ENCODE assay signal across 1 cellular context in the genomic region with DNA sequence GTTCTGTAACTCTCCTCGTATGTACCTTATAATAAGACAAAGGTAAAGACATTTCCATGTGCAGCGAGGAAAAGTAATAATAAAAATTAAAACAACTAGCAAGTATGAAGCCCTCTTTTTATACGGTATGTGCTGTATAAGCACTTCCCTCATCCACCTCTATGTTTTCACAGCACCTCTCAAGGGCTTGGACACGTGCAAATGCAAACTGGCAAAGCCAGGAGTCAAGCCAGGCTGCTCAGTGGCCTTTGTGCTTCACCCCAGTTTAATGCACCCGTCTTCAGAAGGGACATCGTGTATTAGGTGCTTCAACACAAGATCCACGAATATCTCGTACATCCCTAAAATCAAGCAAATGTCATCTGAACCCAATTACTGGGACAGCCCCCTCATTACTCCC.
TF ChIP-seq lines count a peak whose summit lies in the region.

No MANE protein-coding gene starts in this region.

TF ChIP-seq in HepG2, 621 proteins besides CTCF, POLR2A, EP300 and RAD21:
- TF ChIP-seq SRSF1 (optimal IDR thresholded peaks at IDR 0.05; ENCODE audit: low read depth, low read length) (no peak), NCOR1 (IDR thresholded peaks at IDR 0.05; ENCODE audit: borderline replicate concordance, low read length) (no peak), MAFK (conservative IDR thresholded peaks at IDR 0.05 in 1 of 2, IDR thresholded peaks at IDR 0.05 in 1 of 2; ENCODE audit: low read length in 2 of 2) (0 out of 4 replicates have a peak, but pooled peaks of 1 of the 2 experiments have one; percentile 28), ZNF549 (CRISPR knock-in tag; IDR thresholded peaks at IDR 0.05) (no peak), ZNF766 (CRISPR knock-in tag; IDR thresholded peaks at IDR 0.05; ENCODE audit: borderline replicate concordance) (no peak)
